8 cellular contexts compared by ENCODE assay signal in genomic region chr5:141567513-141568117, GRCh38. TPM values are rescaled to one million over a fixed set of nuclear protein-coding genes. Genes with fewer than 3 reads are reported as not detected.
DNase-seq lines count a peak whose midpoint lies in the region; ATAC-seq and TF ChIP-seq lines count a peak whose summit lies in the region.

No MANE protein-coding gene starts in this region.

- H3K27ac ChIP-seq in tibial nerve: no peak overlapping the region

- peak; percentile 67 to 87 (median 85) for TF ChIP-seq CTCF in tibial nerve (IDR thresholded peaks at IDR 0.05)

- CTCF ChIA-PET in activated CD4-positive, alpha-beta memory T cell treated with anti-CD3 and anti-CD28 coated beads for 36 hours (lab: Charles Lee): interaction anchor here (0.7 to 3.5 kb wide), 43 partner anchors 8 to 1083 kb away, joined by 3 to 29 read pairs (median 4); partner anchors contain the start of genes DIAPH1, HDAC3, PCDH1 and PCDHB9

- H3K4me3 Mint-ChIP-seq in stimulated activated naive CD8-positive, alpha-beta T cell treated with anti-CD3 and anti-CD28 coated beads, Interleukin-15, Interleukin-2, amounts not matched to agents 100 ng/mL and 50 ng/mL, for 24 hours: no peak overlapping the region
- no peak overlapping the region for H3K4me3 Mint-ChIP-seq in activated CD4-positive, alpha-beta memory T cell treated with anti-CD3 and anti-CD28 coated beads for 36 hours

- peaks cover 0 to 45% (median 8%) of the 10 kb centered on the region in 3 donors for H3K36me3 ChIP-seq in tibial nerve

- peaks cover 0 to 16% (median 0%) of the 10 kb centered on the region in 4 donors for H3K4me1 ChIP-seq in tibial nerve

- 27 to 44% methylated on average over 2 of the region's 2 CpGs for WGBS in tibial nerve, 2 donors

- no peak for ATAC-seq in stimulated activated naive CD8-positive, alpha-beta T cell treated with anti-CD3 and anti-CD28 coated beads, Interleukin-15, Interleukin-2, amounts not matched to agents 100 U/mL and 50 U/mL, for 24 hours

- no peaks in the 10 kb centered on the region for H3K27me3 Mint-ChIP-seq in stimulated activated naive CD8-positive, alpha-beta T cell treated with anti-CD3 and anti-CD28 coated beads, Interleukin-15, Interleukin-2, amounts not matched to agents 100 ng/mL and 50 ng/mL, for 24 hours
- no peaks in the 10 kb centered on the region for H3K27me3 Mint-ChIP-seq in activated CD4-positive, alpha-beta memory T cell treated with anti-CD3 and anti-CD28 coated beads for 36 hours

- no peaks in the 10 kb centered on the region for H3K9me3 Mint-ChIP-seq in stimulated activated naive CD8-positive, alpha-beta T cell treated with anti-CD3 and anti-CD28 coated beads, Interleukin-15, Interleukin-2, amounts not matched to agents 100 ng/mL and 50 ng/mL, for 24 hours
- no peaks in the 10 kb centered on the region for H3K9me3 Mint-ChIP-seq in activated CD4-positive, alpha-beta memory T cell treated with anti-CD3 and anti-CD28 coated beads for 36 hours

- H3K4me1 Mint-ChIP-seq in stimulated activated naive CD8-positive, alpha-beta T cell treated with anti-CD3 and anti-CD28 coated beads, Interleukin-15, Interleukin-2, amounts not matched to agents 100 ng/mL and 50 ng/mL, for 24 hours (ENCODE audit: low read depth): peaks cover 20% of the 10 kb centered on the region
- peaks cover 24% of the 10 kb centered on the region for H3K4me1 Mint-ChIP-seq in activated CD4-positive, alpha-beta memory T cell treated with anti-CD3 and anti-CD28 coated beads for 36 hours (ENCODE audit: low read depth)

- no peak overlapping the region for H3K4me3 ChIP-seq in tibial nerve

- DNase-seq in stimulated activated naive CD8-positive, alpha-beta T cell treated with anti-CD3 and anti-CD28 coated beads, Interleukin-15, Interleukin-2, amounts not matched to agents 100 U/mL and 50 U/mL, for 24 hours: no peak
- DNase-seq in SK-MEL-5 (ENCODE audit: low read depth, low spot score): peak; percentile 35
- peak; percentile 31 for DNase-seq in glomerular visceral epithelial cell (ENCODE audit: extremely low spot score)
- no peak for DNase-seq in tibial nerve (ENCODE audit: low spot score in 2 of 2)
- no peak for DNase-seq in activated CD4-positive, alpha-beta memory T cell treated with anti-CD3 and anti-CD28 coated beads for 36 hours
- DNase-seq in activated naive CD4-positive, alpha-beta T cell treated with Interleukin-2 at 50 U/mL for 16 hours: no peak
- DNase-seq in A172 (ENCODE audit: low spot score): no peak

- in situ Hi-C loops in SK-MEL-5 (cut with HindIII; ENCODE audit: low pct_unique_long_range_greater_than_20kb, low sequenced_read_pairs): no loop called here

- peak overlapping the region; percentile 54 for H3K27ac Mint-ChIP-seq in stimulated activated naive CD8-positive, alpha-beta T cell treated with anti-CD3 and anti-CD28 coated beads, Interleukin-15, Interleukin-2, amounts not matched to agents 100 ng/mL and 50 ng/mL, for 24 hours
- no peak overlapping the region for H3K27ac Mint-ChIP-seq in activated CD4-positive, alpha-beta memory T cell treated with anti-CD3 and anti-CD28 coated beads for 36 hours

- peaks cover 82% of the 10 kb centered on the region for H3K36me3 Mint-ChIP-seq in stimulated activated naive CD8-positive, alpha-beta T cell treated with anti-CD3 and anti-CD28 coated beads, Interleukin-15, Interleukin-2, amounts not matched to agents 100 ng/mL and 50 ng/mL, for 24 hours (ENCODE audit: low read depth)
- peaks cover 49% of the 10 kb centered on the region for H3K36me3 Mint-ChIP-seq in activated CD4-positive, alpha-beta memory T cell treated with anti-CD3 and anti-CD28 coated beads for 36 hours

- intact Hi-C loops in activated CD4-positive, alpha-beta memory T cell treated with anti-CD3 and anti-CD28 coated beads for 36 hours (cut with micrococcal nuclease): no loop called here

- TF ChIP-seq POLR2A in tibial nerve (IDR thresholded peaks at IDR 0.05): no peak

- POLR2A ChIA-PET in activated CD4-positive, alpha-beta memory T cell treated with anti-CD3 and anti-CD28 coated beads for 36 hours (lab: Charles Lee): interaction anchor here (1.2 kb wide), 1 partner anchor 69 kb away, joined by 5 read pairs; the partner anchor contains the start of genes HDAC3 and RELL2

- H3K9me3 ChIP-seq in tibial nerve: no peaks in the 10 kb centered on the region

- no peak for TF ChIP-seq EP300 in tibial nerve (IDR thresholded peaks at IDR 0.05)

- no peaks in the 10 kb centered on the region for H3K27me3 ChIP-seq in tibial nerve

RNA-seq across cellular contexts. Expression of gene DIAPH1, which starts 51.2 kb away (rescaled TPM):
- total RNA-seq in SK-MEL-5 (2014; rRNA removed; shearing (Covaris generic)): 32.8 TPM in 2 replicates
- 54.5 and 70.0 TPM in 2 replicates for polyA plus RNA-seq in SK-MEL-5 (2015; cell fraction: cytosol; rRNA removed)
- 41.1 and 54.6 TPM in 2 replicates for polyA plus RNA-seq in SK-MEL-5 (2015; cell fraction: nucleus; rRNA removed)
- total RNA-seq in tibial nerve: 100 to 1,000 TPM in 1 of 4 donors, 10 to 100 TPM in 3; 59.4 to 102 (median 64.0) TPM
- 100 to 1,000 TPM; 225 to 227 TPM for total RNA-seq in activated CD4-positive, alpha-beta memory T cell treated with anti-CD3 and anti-CD28 coated beads for 36 hours
- 28.2 and 32.9 TPM in 2 replicates for total RNA-seq in A172 (2014; rRNA removed; shearing (Covaris generic))

Comparison
In these comparisons a context has a peak if more than half of its experiments do, and no peak if none do; other contexts are left out.
1. DNase-seq: peak in SK-MEL-5 (single experiment) and glomerular visceral epithelial cell (single experiment); none in stimulated activated naive CD8-positive, alpha-beta T cell treated with anti-CD3 and anti-CD28 coated beads, Interleukin-15, Interleukin-2, amounts not matched to agents 100 U/mL and 50 U/mL, for 24 hours (single experiment), tibial nerve (0 of 2), activated CD4-positive, alpha-beta memory T cell treated with anti-CD3 and anti-CD28 coated beads for 36 hours (single experiment), activated naive CD4-positive, alpha-beta T cell treated with Interleukin-2 at 50 U/mL for 16 hours (single experiment) and A172 (single experiment).